In the genomic region with DNA sequence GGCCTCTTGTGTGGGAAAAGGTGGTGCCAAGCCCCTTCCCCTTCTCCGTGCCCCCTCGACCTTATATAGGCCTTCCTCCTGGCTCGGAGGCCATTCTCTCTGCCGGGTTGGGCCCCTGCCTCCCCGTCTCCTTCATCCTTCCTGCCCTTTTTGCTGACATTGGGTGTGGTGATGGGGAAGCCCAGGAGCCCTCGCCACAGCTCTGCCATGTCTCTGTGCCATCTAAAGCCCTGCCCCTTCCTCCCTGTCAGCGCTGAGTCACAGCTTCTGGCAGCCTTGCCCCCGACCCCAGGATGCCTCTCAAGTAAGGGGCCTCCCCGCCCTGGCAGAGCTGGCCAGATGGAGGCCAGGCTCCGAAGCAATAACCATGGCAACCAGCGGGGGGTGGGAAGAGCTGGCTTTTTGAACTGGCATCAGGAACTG, we compare ENCODE assay signal across 8 cellular contexts. TPM values are rescaled to one million over a fixed set of nuclear protein-coding genes. Genes with fewer than 3 reads are reported as not detected.
DNase-seq lines count a peak whose midpoint lies in the region; ATAC-seq and TF ChIP-seq lines count a peak whose summit lies in the region.

No MANE protein-coding gene starts in this region.

- peak overlapping the region in 1 of 10 experiments; percentile 27; a peak in 1 of 20 replicates for H3K4me3 ChIP-seq in BLaER1 treated with 17β-estradiol and CSF1 and Interleukin-3, amounts not matched to agents 10 nM and 100 nM
- H3K4me3 ChIP-seq in epithelial cell of esophagus (ENCODE audit: low read length) (no peak overlapping the region), neutrophil (ENCODE audit: low read depth in 1 of 2, low read length in 1 of 2) (no peak overlapping the region), testis (no peak overlapping the region)

- DNase-seq in NCI-H69 (lab: John Stamatoyannopoulos, UW) = peak; percentile 95
- peak; percentile 66 for DNase-seq in activated CD8-positive, alpha-beta memory T cell treated with anti-CD3 and anti-CD28 coated beads, Interleukin-2, amount 50 U/mL, for 24 hours (ENCODE audit: extremely low read depth)
- peak; percentile 51 for DNase-seq in epithelial cell of esophagus (ENCODE audit: low read depth)
- peak; percentile 41 for DNase-seq in testis
- DNase-seq in amniotic stem cell (lab: John Stamatoyannopoulos, UW) = no peak

- H3K27ac ChIP-seq in BLaER1 treated with 17β-estradiol and CSF1 and Interleukin-3, amounts not matched to agents 10 nM and 100 nM = peak overlapping the region; percentile 75 to 99 (median 84)
- H3K27ac ChIP-seq in neutrophil (peak overlapping the region; percentile 5), testis (peak overlapping the region in 1 of 2 donors; percentile 65)

- H3K4me1 ChIP-seq in BLaER1 treated with 17β-estradiol and CSF1 and Interleukin-3, amounts not matched to agents 10 nM and 100 nM = peaks cover 66 to 73% (median 71%) of the 10 kb centered on the region in 10 experiments
- H3K4me1 ChIP-seq in neutrophil (ENCODE audit: control insufficient read depth in 1 of 2, insufficient read depth in 1 of 2, low read depth in 1 of 2, low read length in 1 of 2) = no peaks in the 10 kb centered on the region
- H3K4me1 ChIP-seq in testis = peaks cover 17% of the 10 kb centered on the region

- TF ChIP-seq POLR2A in testis (IDR thresholded peaks at IDR 0.05) = no peak

- ATAC-seq in GM21423 (IDR thresholded peaks at IDR 0.05; ENCODE audit: unreplicated experiment) = peak; percentile 46

- no peaks in the 10 kb centered on the region; a peak in 1 of 22 replicates for H3K9me3 ChIP-seq in BLaER1 treated with 17β-estradiol and CSF1 and Interleukin-3, amounts not matched to agents 10 nM and 100 nM (replicated peaks in 1 of 11)
- no peaks in the 10 kb centered on the region for H3K9me3 ChIP-seq in neutrophil
- H3K9me3 ChIP-seq in testis = no peaks in the 10 kb centered on the region

- intact Hi-C loops in testis (cut with DNase I; ENCODE audit: low total_unique reads) = no loop called here

- peaks cover 0 to 47% (median 4%) of the 10 kb centered on the region in 11 experiments; a peak in 5 of 22 replicates for H4K20me1 ChIP-seq in BLaER1 treated with 17β-estradiol and CSF1 and Interleukin-3, amounts not matched to agents 10 nM and 100 nM

- H3K36me3 ChIP-seq in BLaER1 treated with 17β-estradiol and CSF1 and Interleukin-3, amounts not matched to agents 10 nM and 100 nM = peaks cover 32 to 65% (median 45%) of the 10 kb centered on the region in 11 experiments
- H3K36me3 ChIP-seq in neutrophil (peaks cover 28% of the 10 kb centered on the region), testis (ENCODE audit: low read depth, missing control alignments) (no peaks in the 10 kb centered on the region)

- peak overlapping the region; percentile 46 to 82 (median 73); a peak in 21 of 22 replicates for H3K9ac ChIP-seq in BLaER1 treated with 17β-estradiol and CSF1 and Interleukin-3, amounts not matched to agents 10 nM and 100 nM

- peak overlapping the region; percentile 72 to 97 (median 89) for H3K4me2 ChIP-seq in BLaER1 treated with 17β-estradiol and CSF1 and Interleukin-3, amounts not matched to agents 10 nM and 100 nM

- WGBS in testis, 2 donors = 64 to 71% methylated on average over 6 to 11 of the region's 11 CpGs

- H3K27me3 ChIP-seq in BLaER1 treated with 17β-estradiol and CSF1 and Interleukin-3, amounts not matched to agents 10 nM and 100 nM = no peaks in the 10 kb centered on the region
- H3K27me3 ChIP-seq in neutrophil = no peaks in the 10 kb centered on the region
- H3K27me3 ChIP-seq in testis = no peaks in the 10 kb centered on the region

- TF ChIP-seq CTCF in epithelial cell of esophagus (IDR thresholded peaks at IDR 0.05; ENCODE audit: insufficient read depth, low read depth, low read length, missing control alignments) (no peak), neutrophil (IDR thresholded peaks at IDR 0.05) (no peak), testis (IDR thresholded peaks at IDR 0.05) (no peak)

RNA-seq across cellular contexts. Expression of a gene that starts 30.4 kb away (rescaled TPM):
- 10 to 100 TPM; 54.5 to 67.2 TPM for total RNA-seq in testis
- 26.0 TPM for polyA plus RNA-seq in testis (ENCODE audit: insufficient read depth, low read depth, low replicate concordance)
